ENCODE assay signal across 8 cellular contexts in genomic region chr12:56220611-56221232, GRCh38. TPM values are rescaled to one million over a fixed set of nuclear protein-coding genes. Genes with fewer than 3 reads are reported as not detected.
DNase-seq lines count a peak whose midpoint lies in the region; ATAC-seq and TF ChIP-seq lines count a peak whose summit lies in the region.

No MANE protein-coding gene starts in this region.

- H3K36me3 ChIP-seq in GM23248 (ENCODE audit: low read depth) (peaks cover 6% of the 10 kb centered on the region; the same call in 1 of the 2 replicates), prostate gland (no peaks in the 10 kb centered on the region)

- peak overlapping the region; percentile 83 for H2AFZ ChIP-seq in GM23248

- H3K9ac ChIP-seq in GM23248: peak overlapping the region; percentile 90

- H3K27ac ChIP-seq in 22Rv1 (peak overlapping the region; percentile 98), GM23248 (peak overlapping the region; percentile 94), VCaP (peak overlapping the region; percentile 98), prostate gland (peak overlapping the region; percentile 99)

- DNase-seq in GM23248 (peak; percentile 66), foreskin fibroblast (peak; percentile 46 to 72), prostate gland (ENCODE audit: low spot score) (no peak), COLO668 (lab: John Stamatoyannopoulos, UW; ENCODE audit: unreplicated experiment) (no peak)
- no peak for DNase-seq in stimulated activated CD4-positive, alpha-beta T cell treated with anti-CD3 and anti-CD28 coated beads, Interleukin-2, amount 100 ng/mL, for 48 hours

- H3K79me2 ChIP-seq in GM23248 (ENCODE audit: insufficient read depth): peaks cover 54% of the 10 kb centered on the region

- peaks cover 15% of the 10 kb centered on the region for H3K4me1 ChIP-seq in GM23248 (ENCODE audit: insufficient read depth)
- H3K4me1 ChIP-seq in prostate gland (replicated peaks): no peaks in the 10 kb centered on the region

- H4K20me1 ChIP-seq in GM23248 (ENCODE audit: insufficient read depth): no peaks in the 10 kb centered on the region

- no peak for TF ChIP-seq CTCF in 22Rv1 (IDR thresholded peaks at IDR 0.05)
- TF ChIP-seq CTCF in VCaP (conservative IDR thresholded peaks at IDR 0.05): no peak
- no peak for TF ChIP-seq CTCF in foreskin fibroblast (IDR thresholded peaks at IDR 0.05; ENCODE audit: low read depth, low read length)
- TF ChIP-seq CTCF in prostate gland (IDR thresholded peaks at IDR 0.05): no peak

- WGBS in GM23248 (ENCODE audit: low coverage in 1 of 2, low lambda C conversion rate in 2 of 2, missing lambda C conversion rate in 2 of 2), 2 experiments: 4 to 5% methylated on average over 10 of the region's 10 CpGs
- WGBS in prostate gland: 4% methylated on average over 10 of the region's 10 CpGs

- H3K4me3 ChIP-seq in GM23248 (peak overlapping the region; percentile 98), foreskin fibroblast (ENCODE audit: low read depth in 1 of 2, low read length in 2 of 2) (peak overlapping the region; percentile 80 to 95), prostate gland (peak overlapping the region; percentile 74 to 93)

- H3K9me2 ChIP-seq in GM23248 (ENCODE audit: insufficient read depth): no peaks in the 10 kb centered on the region

- in situ Hi-C loops in GM23248 (cut with MboI): no loop called here

- H3F3A ChIP-seq in GM23248 (ENCODE audit: insufficient read depth): peaks cover 19% of the 10 kb centered on the region

- intact Hi-C loops in prostate gland (cut with DNase I): no loop called here

- ATAC-seq in HG02885 (IDR thresholded peaks at IDR 0.05; ENCODE audit: poor library complexity, unreplicated experiment): no peak

- no peaks in the 10 kb centered on the region for H3K27me3 ChIP-seq in GM23248 (replicated peaks; ENCODE audit: insufficient read depth)
- H3K27me3 ChIP-seq in prostate gland (replicated peaks; ENCODE audit: insufficient read depth): no peaks in the 10 kb centered on the region

- H3K9me3 ChIP-seq in GM23248 (ENCODE audit: low read depth): no peaks in the 10 kb centered on the region
- no peaks in the 10 kb centered on the region for H3K9me3 ChIP-seq in prostate gland

- H3K4me2 ChIP-seq in GM23248 (ENCODE audit: unreplicated experiment): peak overlapping the region; percentile 90

- TF ChIP-seq POLR2A in prostate gland (IDR thresholded peaks at IDR 0.05): no peak

RNA-seq across cellular contexts. Expression of gene RNF41, which starts 1.0 kb away (rescaled TPM):
- total RNA-seq in GM23248 (2014; rRNA removed; shearing (Covaris generic)): 120 and 125 TPM in 2 replicates
- polyA plus RNA-seq in GM23248 (2016; fragmentation: Nextera tagmentation; extraction: Ambion mirVana): 37.6 and 39.4 TPM in 2 replicates
- total RNA-seq in prostate gland: 10 to 100 TPM; 74.4 to 90.4 TPM

RNA-seq across cellular contexts. Expression of gene NABP2, which starts 3.4 kb away (rescaled TPM):
- 29.9 and 42.1 TPM in 2 replicates for total RNA-seq in GM23248 (2014; rRNA removed; shearing (Covaris generic))
- 40.1 and 40.4 TPM in 2 replicates for polyA plus RNA-seq in GM23248 (2016; fragmentation: Nextera tagmentation; extraction: Ambion mirVana)
- total RNA-seq in prostate gland: 10 to 100 TPM; 21.4 to 33.2 TPM

RNA-seq across cellular contexts. Expression of gene SLC39A5, which starts 9.1 kb away (rescaled TPM):
- not detected in 2 replicates for total RNA-seq in GM23248 (2014; rRNA removed; shearing (Covaris generic))
- not detected in 2 replicates for polyA plus RNA-seq in GM23248 (2016; fragmentation: Nextera tagmentation; extraction: Ambion mirVana)
- total RNA-seq in prostate gland: not detected

RNA-seq across cellular contexts. Expression of gene SMARCC2, which starts 31.4 kb away (rescaled TPM):
- total RNA-seq in GM23248 (2014; rRNA removed; shearing (Covaris generic)): 23.4 and 34.0 TPM in 2 replicates
- 64.3 and 66.9 TPM in 2 replicates for polyA plus RNA-seq in GM23248 (2016; fragmentation: Nextera tagmentation; extraction: Ambion mirVana)
- 100 to 1,000 TPM in 1 of 2 donors, 10 to 100 TPM in 1; 60.4 to 101 TPM for total RNA-seq in prostate gland

RNA-seq across cellular contexts. Expression of gene ANKRD52, which starts 37.5 kb away (rescaled TPM):
- total RNA-seq in GM23248 (2014; rRNA removed; shearing (Covaris generic)): 24.5 and 26.9 TPM in 2 replicates
- 61.5 and 61.7 TPM in 2 replicates for polyA plus RNA-seq in GM23248 (2016; fragmentation: Nextera tagmentation; extraction: Ambion mirVana)
- 10 to 100 TPM; 18.5 to 29.0 TPM for total RNA-seq in prostate gland

Comparison
In these comparisons a context has a peak if more than half of its experiments do, and no peak if none do; other contexts are left out.
1. DNase-seq: peak in GM23248 (single experiment) and foreskin fibroblast (2 of 2); none in prostate gland (single experiment), COLO668 (single experiment) and stimulated activated CD4-positive, alpha-beta T cell treated with anti-CD3 and anti-CD28 coated beads, Interleukin-2, amount 100 ng/mL, for 48 hours (0 of 2).
2. Peak in every context shown above with its lines, with median percentiles within 50 percentile points of each other: H3K27ac ChIP-seq and H3K4me3 ChIP-seq.